ENCODE assay signal across 8 cellular contexts in the genomic region with DNA sequence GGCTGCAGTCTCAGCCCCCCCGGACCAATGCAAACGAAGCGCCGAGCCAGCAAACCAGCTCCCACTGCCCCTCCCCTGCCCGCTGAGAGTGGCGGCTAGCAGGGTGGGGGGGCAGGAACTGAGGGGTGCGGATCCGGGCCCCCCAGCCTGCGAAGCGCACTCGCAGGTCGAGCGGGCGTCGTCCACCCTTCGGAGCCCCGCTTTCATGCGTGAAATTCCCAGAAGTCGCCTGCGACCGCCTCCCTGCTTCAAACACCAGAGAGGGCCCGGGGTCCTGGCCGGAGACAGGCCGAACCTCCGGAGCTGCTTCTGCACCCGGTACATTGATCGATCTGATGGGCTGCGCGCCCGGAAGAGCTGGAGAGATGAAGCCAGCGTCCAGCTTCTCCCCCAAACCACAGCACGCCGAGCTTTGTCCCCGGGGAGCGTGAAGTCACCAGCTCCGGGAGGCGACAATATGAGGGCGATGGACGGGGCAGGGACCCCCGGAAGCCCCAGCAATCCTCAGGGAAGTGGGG. TPM values are rescaled to one million over a fixed set of nuclear protein-coding genes. Genes with fewer than 3 reads are reported as not detected.
DNase-seq lines count a peak whose midpoint lies in the region; ATAC-seq and TF ChIP-seq lines count a peak whose summit lies in the region.

No MANE protein-coding gene starts in this region.

- no peak for TF ChIP-seq CTCF in GM10266 (IDR thresholded peaks at IDR 0.05; ENCODE audit: control insufficient read depth, insufficient read depth, low read depth, missing control alignments)
- TF ChIP-seq CTCF in SU-DHL-6 (IDR thresholded peaks at IDR 0.05; ENCODE audit: insufficient read depth, low read length, poor library complexity, severe bottlenecking): no peak
- TF ChIP-seq CTCF in brain (conservative IDR thresholded peaks at IDR 0.05): no peak

- no peaks in the 10 kb centered on the region for H4K20me1 ChIP-seq in SU-DHL-6 (ENCODE audit: low read depth, low read length)

- DNase-seq in GM10266 (ENCODE audit: extremely low spot score) (peak; percentile 74), KBM-7 (peak; percentile 70)

- H3K27me3 ChIP-seq in SU-DHL-6 (ENCODE audit: low read length): no peaks in the 10 kb centered on the region
- H3K27me3 ChIP-seq in iPS-18a (ENCODE audit: control insufficient read depth, insufficient read depth, low read length): no peaks in the 10 kb centered on the region
- peaks cover 1% of the 10 kb centered on the region for H3K27me3 ChIP-seq in skeletal muscle satellite cell (ENCODE audit: control insufficient read depth, insufficient read depth, low read length)

- no peak for ATAC-seq in GM19023 (IDR thresholded peaks at IDR 0.05; ENCODE audit: unreplicated experiment)
- no peak for ATAC-seq in GM21723 (IDR thresholded peaks at IDR 0.05; ENCODE audit: unreplicated experiment)

- H3K4me2 ChIP-seq in SU-DHL-6 (ENCODE audit: low read depth, low read length, poor library complexity, severe bottlenecking) (peak overlapping the region; percentile 98), skeletal muscle satellite cell (ENCODE audit: low read length) (peak overlapping the region; percentile 99)

- H3K4me3 ChIP-seq in SU-DHL-6 (ENCODE audit: insufficient read depth, low read length, poor library complexity, severe bottlenecking) (peak overlapping the region; percentile 82), iPS-18a (ENCODE audit: low read length) (peak overlapping the region; percentile 89), skeletal muscle satellite cell (ENCODE audit: low read length) (peak overlapping the region; percentile 75)

- peaks cover 29% of the 10 kb centered on the region for H3K4me1 ChIP-seq in iPS-18a (ENCODE audit: control insufficient read depth, low read depth, low read length)
- H3K4me1 ChIP-seq in skeletal muscle satellite cell (ENCODE audit: control insufficient read depth, insufficient read depth, low read length): peaks cover 38% of the 10 kb centered on the region

- H3K27ac ChIP-seq in SU-DHL-6 (ENCODE audit: low read depth, low read length): peak overlapping the region; percentile 66
- H3K27ac ChIP-seq in iPS-18a (ENCODE audit: low read length): peak overlapping the region; percentile 92

- H3K79me2 ChIP-seq in SU-DHL-6 (ENCODE audit: insufficient read depth, low read length): peaks cover 35% of the 10 kb centered on the region

- H3F3A ChIP-seq in SU-DHL-6 (ENCODE audit: insufficient read depth): peaks cover 32% of the 10 kb centered on the region

- H3K4me3 Mint-ChIP-seq in brain: peak overlapping the region; percentile 85 to 92 (median 88)

- H3K9me3 ChIP-seq in SU-DHL-6 (ENCODE audit: insufficient read depth, low read length) (no peaks in the 10 kb centered on the region), iPS-18a (ENCODE audit: control insufficient read depth, low read depth, low read length) (no peaks in the 10 kb centered on the region), skeletal muscle satellite cell (replicated peaks; ENCODE audit: low read length) (no peaks in the 10 kb centered on the region)

- H3K27me3 Mint-ChIP-seq in brain: peaks cover 11% of the 10 kb centered on the region

- H3K27ac Mint-ChIP-seq in brain: peak overlapping the region; percentile 93 to 97 (median 95)

- H2AFZ ChIP-seq in SU-DHL-6 (ENCODE audit: low read depth, low read length, severe bottlenecking): peak overlapping the region; percentile 81

- in situ Hi-C loops in KBM-7 (cut with MboI; ENCODE audit: low pct_unique_long_range_greater_than_20kb, low sequenced_read_pairs): no loop called here

- H3K36me3 ChIP-seq in SU-DHL-6 (ENCODE audit: low read length): no peaks in the 10 kb centered on the region
- H3K36me3 ChIP-seq in iPS-18a (ENCODE audit: control insufficient read depth, low read depth, low read length): peaks cover 4% of the 10 kb centered on the region
- H3K36me3 ChIP-seq in skeletal muscle satellite cell (ENCODE audit: insufficient read depth, low read length): peaks cover 23% of the 10 kb centered on the region

- peaks cover 7% of the 10 kb centered on the region for H3K36me3 Mint-ChIP-seq in brain

- H3K9ac ChIP-seq in SU-DHL-6 (ENCODE audit: low read length): peak overlapping the region; percentile 94
- H3K9ac ChIP-seq in iPS-18a (ENCODE audit: low read length): peak overlapping the region; percentile 99
- H3K9ac ChIP-seq in skeletal muscle satellite cell (ENCODE audit: low read depth, low read length): peak overlapping the region; percentile 87

- H3K9me3 Mint-ChIP-seq in brain: peaks cover 0 to 2% (median 0%) of the 10 kb centered on the region in 5 experiments

- H3K4me1 Mint-ChIP-seq in brain: peaks cover 68% of the 10 kb centered on the region

- no peaks in the 10 kb centered on the region for H3K9me2 ChIP-seq in SU-DHL-6 (replicated peaks; ENCODE audit: insufficient read depth, low read length)

RNA-seq across cellular contexts. Expression of a gene that starts 0.6 kb away (rescaled TPM):
- 84.9 TPM for polyA plus RNA-seq in brain (ENCODE audit: insufficient read depth, low read depth, low replicate concordance)
- total RNA-seq in skeletal muscle satellite cell (2012; rRNA removed): 8.3 and 8.9 TPM in 2 replicates

RNA-seq across cellular contexts. Expression of a gene that starts 52.6 kb away (rescaled TPM):
- polyA plus RNA-seq in brain (ENCODE audit: insufficient read depth, low read depth, low replicate concordance): 87.6 TPM
- 80.9 and 87.2 TPM in 2 replicates for total RNA-seq in skeletal muscle satellite cell (2012; rRNA removed)

RNA-seq across cellular contexts. Expression of a gene that starts 54.5 kb away (rescaled TPM):
- polyA plus RNA-seq in brain (ENCODE audit: insufficient read depth, low read depth, low replicate concordance): 33.3 TPM
- 4.4 and 6.6 TPM in 2 replicates for total RNA-seq in skeletal muscle satellite cell (2012; rRNA removed)
